In the genomic region with DNA sequence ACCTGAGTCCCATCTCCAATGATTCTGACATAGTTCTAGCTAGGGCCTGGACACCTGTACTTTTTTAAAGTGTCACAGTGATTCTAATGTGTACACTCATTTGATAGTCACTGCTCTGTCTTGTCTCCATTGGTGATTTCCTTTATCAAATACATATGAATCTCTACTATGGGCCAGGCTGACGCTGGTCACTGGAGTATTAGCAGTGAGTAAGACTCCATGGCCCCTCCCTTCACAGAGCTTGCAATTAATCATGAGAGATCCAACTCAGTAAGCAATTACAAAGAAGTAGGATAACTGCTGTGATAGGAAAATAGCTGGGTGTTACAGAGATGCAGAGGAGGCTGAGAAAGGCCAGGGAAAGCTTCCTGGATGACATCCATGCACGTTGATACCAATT, we compare ENCODE assay signal across 20 cellular contexts. TPM values are rescaled to one million over a fixed set of nuclear protein-coding genes. Genes with fewer than 3 reads are reported as not detected.
DNase-seq lines count a peak whose midpoint lies in the region; ATAC-seq and TF ChIP-seq lines count a peak whose summit lies in the region.
"Had no signal": no experiment of that assay in that cellular context is flagged by ENCODE, and none has a peak within 500 bp of the region (broad histone marks: within the 10 kb centered on the region; RNA-seq: fewer than 3 reads in every experiment).

No MANE protein-coding gene starts in this region.

- H4K20me1 ChIP-seq in SK-N-SH (ENCODE audit: insufficient read depth): no peaks in the 10 kb centered on the region

- no peaks in the 10 kb centered on the region for H3K9me2 ChIP-seq in SK-N-SH

- TF ChIP-seq RAD21 in SK-N-SH (IDR thresholded peaks at IDR 0.05; ENCODE audit: low read length): no peak

- H3K79me2 ChIP-seq in SK-N-SH (ENCODE audit: insufficient read depth): peaks cover 69% of the 10 kb centered on the region

- no peaks in the 10 kb centered on the region for H3K27me3 ChIP-seq in SK-N-SH (ENCODE audit: insufficient read depth)
- H3K27me3 ChIP-seq: body of pancreas, SJSA1 had no signal

- POLR2A ChIA-PET in SK-N-SH (lab: Yijun Ruan, JAX): no interaction called here

- peak overlapping the region; percentile 47 for H3K4me2 ChIP-seq in SK-N-SH

- H2AFZ ChIP-seq in SK-N-SH (ENCODE audit: low read depth): no peak overlapping the region

- WGBS in SK-N-SH (ENCODE audit: low lambda C conversion rate): 9% methylated on average over 2 of the region's 2 CpGs

- H3K4me3 ChIP-seq in SK-N-SH (ENCODE audit: low read depth in 2 of 2, low read length in 1 of 2) (no peak overlapping the region), fibroblast of mammary gland (ENCODE audit: control insufficient read depth, low read depth, low read length) (no peak overlapping the region)
- H3K4me3 ChIP-seq: body of pancreas, SJSA1 had no signal

- peak overlapping the region in 1 of 2 experiments; percentile 91; a peak in 2 of 4 replicates for H3K27ac ChIP-seq in SK-N-SH (ENCODE audit: low read depth in 2 of 2, low read length in 1 of 2)
- H3K27ac ChIP-seq: 22Rv1, body of pancreas, SJSA1 had no signal

- H3F3A ChIP-seq in SK-N-SH (replicated peaks; ENCODE audit: insufficient read depth): peaks cover 43% of the 10 kb centered on the region

- TF ChIP-seq CTCF in SK-N-SH (IDR thresholded peaks at IDR 0.05) (no peak), fibroblast of mammary gland (conservative IDR thresholded peaks at IDR 0.05; ENCODE audit: control insufficient read depth, insufficient read depth, low read depth, low read length) (no peak)

- TF ChIP-seq EP300 in SK-N-SH (IDR thresholded peaks at IDR 0.05; ENCODE audit: borderline replicate concordance in 1 of 2, low read depth in 1 of 2, low read length in 1 of 2): 0 out of 4 replicates have a peak, but pooled peaks of 1 of the 2 experiments have one; percentile 34

- CTCF ChIA-PET in SK-N-SH (lab: Yijun Ruan, JAX): no interaction called here

- ATAC-seq in HG03280 (IDR thresholded peaks at IDR 0.05; ENCODE audit: unreplicated experiment) (no peak), GM21423 (IDR thresholded peaks at IDR 0.05; ENCODE audit: unreplicated experiment) (no peak), GM18498 (IDR thresholded peaks at IDR 0.05; ENCODE audit: unreplicated experiment) (no peak)
- ATAC-seq: activated CD8-positive, alpha-beta T cell treated with anti-CD3 and anti-CD28 coated beads for 36 hours; activated T-cell treated with anti-CD3 and anti-CD28 coated beads, Interleukin-2, amount 50 U/mL, for 4 hours; body of pancreas; right cardiac atrium had no signal

- no peaks in the 10 kb centered on the region for H3K9me3 ChIP-seq in SK-N-SH
- H3K9me3 ChIP-seq: body of pancreas, SJSA1 had no signal

- peaks cover 0 to 19% of the 10 kb centered on the region in 2 experiments for H3K36me3 ChIP-seq in SK-N-SH (replicated peaks in 1 of 2; ENCODE audit: control insufficient read depth in 1 of 2, insufficient read depth in 2 of 2, low read length in 1 of 2)
- H3K36me3 ChIP-seq: SJSA1 had no signal

- peaks cover 0 to 10% of the 10 kb centered on the region in 2 experiments; a peak in 2 of 4 replicates for H3K4me1 ChIP-seq in SK-N-SH (ENCODE audit: control insufficient read depth in 1 of 2, insufficient read depth in 2 of 2, low read depth in 1 of 2, low read length in 1 of 2)
- H3K4me1 ChIP-seq: body of pancreas had no signal

- DNase-seq in NCI-H1417 (lab: John Stamatoyannopoulos, UW) (peak in 2 of 3 experiments; percentile 31 to 76), NCI-H1417 treated with DMSO at 0.1 percent for 48 hours (lab: John Stamatoyannopoulos, UW) (no peak), SK-N-SH (no peak), fibroblast of mammary gland (ENCODE audit: low read depth) (peak; percentile 95), renal cortical epithelial cell (ENCODE audit: low read depth) (peak; percentile 83)
- DNase-seq: activated CD8-positive, alpha-beta T cell treated with anti-CD3 and anti-CD28 coated beads for 36 hours; activated T-cell treated with anti-CD3 and anti-CD28 coated beads, Interleukin-2, amount 50 U/mL, for 4 hours; body of pancreas; cortex of kidney; KG1; NCI-H1048; NCI-H2107; NCI-H510A treated with DMSO at 0.1 percent for 48 hours; right cardiac atrium had no signal

- H3K9ac ChIP-seq in SK-N-SH: peak overlapping the region; percentile 49; the same call in 1 of the 2 replicates

TF ChIP-seq in SK-N-SH, 30 proteins besides CTCF, POLR2A, EP300 and RAD21:
- peak; percentile 50; the same call in 1 of the 2 replicates for TF ChIP-seq FOSL2 (IDR thresholded peaks at IDR 0.05; ENCODE audit: borderline replicate concordance, low read depth)
- TF ChIP-seq TCF12 (IDR thresholded peaks at IDR 0.05): peak; percentile 82
- TF ChIP-seq, protein P1, sequence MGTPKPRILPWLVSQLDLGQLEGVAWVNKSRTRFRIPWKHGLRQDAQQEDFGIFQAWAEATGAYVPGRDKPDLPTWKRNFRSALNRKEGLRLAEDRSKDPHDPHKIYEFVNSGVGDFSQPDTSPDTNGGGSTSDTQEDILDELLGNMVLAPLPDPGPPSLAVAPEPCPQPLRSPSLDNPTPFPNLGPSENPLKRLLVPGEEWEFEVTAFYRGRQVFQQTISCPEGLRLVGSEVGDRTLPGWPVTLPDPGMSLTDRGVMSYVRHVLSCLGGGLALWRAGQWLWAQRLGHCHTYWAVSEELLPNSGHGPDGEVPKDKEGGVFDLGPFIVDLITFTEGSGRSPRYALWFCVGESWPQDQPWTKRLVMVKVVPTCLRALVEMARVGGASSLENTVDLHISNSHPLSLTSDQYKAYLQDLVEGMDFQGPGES (IDR thresholded peaks at IDR 0.05; ENCODE audit: low read depth, low read length): no peak
- TF ChIP-seq, protein P2, sequence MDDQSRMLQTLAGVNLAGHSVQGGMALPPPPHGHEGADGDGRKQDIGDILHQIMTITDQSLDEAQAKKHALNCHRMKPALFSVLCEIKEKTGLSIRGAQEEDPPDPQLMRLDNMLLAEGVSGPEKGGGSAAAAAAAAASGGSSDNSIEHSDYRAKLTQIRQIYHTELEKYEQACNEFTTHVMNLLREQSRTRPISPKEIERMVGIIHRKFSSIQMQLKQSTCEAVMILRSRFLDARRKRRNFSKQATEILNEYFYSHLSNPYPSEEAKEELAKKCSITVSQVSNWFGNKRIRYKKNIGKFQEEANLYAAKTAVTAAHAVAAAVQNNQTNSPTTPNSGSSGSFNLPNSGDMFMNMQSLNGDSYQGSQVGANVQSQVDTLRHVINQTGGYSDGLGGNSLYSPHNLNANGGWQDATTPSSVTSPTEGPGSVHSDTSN (IDR thresholded peaks at IDR 0.05): peak; percentile 64
- 0 out of 2 replicates have a peak, but pooled peaks have one; percentile 10 for TF ChIP-seq YY1 (IDR thresholded peaks at IDR 0.05; ENCODE audit: low read depth)
- TF ChIP-seq MXI1 (IDR thresholded peaks at IDR 0.05; ENCODE audit: low read depth, low read length): no peak
- peak; percentile 32; the same call in 1 of the 2 replicates for TF ChIP-seq JUND (IDR thresholded peaks at IDR 0.05)
- TF ChIP-seq ELF1 (IDR thresholded peaks at IDR 0.05): no peak
- TF ChIP-seq, protein P3, sequence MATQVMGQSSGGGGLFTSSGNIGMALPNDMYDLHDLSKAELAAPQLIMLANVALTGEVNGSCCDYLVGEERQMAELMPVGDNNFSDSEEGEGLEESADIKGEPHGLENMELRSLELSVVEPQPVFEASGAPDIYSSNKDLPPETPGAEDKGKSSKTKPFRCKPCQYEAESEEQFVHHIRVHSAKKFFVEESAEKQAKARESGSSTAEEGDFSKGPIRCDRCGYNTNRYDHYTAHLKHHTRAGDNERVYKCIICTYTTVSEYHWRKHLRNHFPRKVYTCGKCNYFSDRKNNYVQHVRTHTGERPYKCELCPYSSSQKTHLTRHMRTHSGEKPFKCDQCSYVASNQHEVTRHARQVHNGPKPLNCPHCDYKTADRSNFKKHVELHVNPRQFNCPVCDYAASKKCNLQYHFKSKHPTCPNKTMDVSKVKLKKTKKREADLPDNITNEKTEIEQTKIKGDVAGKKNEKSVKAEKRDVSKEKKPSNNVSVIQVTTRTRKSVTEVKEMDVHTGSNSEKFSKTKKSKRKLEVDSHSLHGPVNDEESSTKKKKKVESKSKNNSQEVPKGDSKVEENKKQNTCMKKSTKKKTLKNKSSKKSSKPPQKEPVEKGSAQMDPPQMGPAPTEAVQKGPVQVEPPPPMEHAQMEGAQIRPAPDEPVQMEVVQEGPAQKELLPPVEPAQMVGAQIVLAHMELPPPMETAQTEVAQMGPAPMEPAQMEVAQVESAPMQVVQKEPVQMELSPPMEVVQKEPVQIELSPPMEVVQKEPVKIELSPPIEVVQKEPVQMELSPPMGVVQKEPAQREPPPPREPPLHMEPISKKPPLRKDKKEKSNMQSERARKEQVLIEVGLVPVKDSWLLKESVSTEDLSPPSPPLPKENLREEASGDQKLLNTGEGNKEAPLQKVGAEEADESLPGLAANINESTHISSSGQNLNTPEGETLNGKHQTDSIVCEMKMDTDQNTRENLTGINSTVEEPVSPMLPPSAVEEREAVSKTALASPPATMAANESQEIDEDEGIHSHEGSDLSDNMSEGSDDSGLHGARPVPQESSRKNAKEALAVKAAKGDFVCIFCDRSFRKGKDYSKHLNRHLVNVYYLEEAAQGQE (IDR thresholded peaks at IDR 0.05; ENCODE audit: low read depth, low read length): no peak
- TF ChIP-seq GATA2 (CRISPR knock-in tag; IDR thresholded peaks at IDR 0.05): no peak

RNA-seq across cellular contexts. Expression of a gene that starts 19.3 kb away (rescaled TPM):
- polyA plus RNA-seq in SK-N-SH (2012; rRNA removed): 15.5 and 19.8 TPM in 2 replicates
- 15.9 and 17.7 TPM in 2 replicates for polyA plus RNA-seq in SK-N-SH (2012; cell fraction: cytosol; rRNA removed)
- polyA plus RNA-seq in SK-N-SH (2012; cell fraction: nucleus; rRNA removed): 30.4 and 40.1 TPM in 2 replicates
- 12.7 and 87.9 TPM in 2 replicates for total RNA-seq in renal cortical epithelial cell
- total RNA-seq: OCI-LY7 had no signal

Comparison
In these comparisons a context has a peak if more than half of its experiments do, and no peak if none do; other contexts are left out.
1. DNase-seq: peak in NCI-H1417 (2 of 3), fibroblast of mammary gland (single experiment) and renal cortical epithelial cell (single experiment); none in NCI-H1417 treated with DMSO at 0.1 percent for 48 hours (single experiment) and SK-N-SH (single experiment).